Comparison of ENCODE assay signal across 8 cellular contexts in the genomic region with DNA sequence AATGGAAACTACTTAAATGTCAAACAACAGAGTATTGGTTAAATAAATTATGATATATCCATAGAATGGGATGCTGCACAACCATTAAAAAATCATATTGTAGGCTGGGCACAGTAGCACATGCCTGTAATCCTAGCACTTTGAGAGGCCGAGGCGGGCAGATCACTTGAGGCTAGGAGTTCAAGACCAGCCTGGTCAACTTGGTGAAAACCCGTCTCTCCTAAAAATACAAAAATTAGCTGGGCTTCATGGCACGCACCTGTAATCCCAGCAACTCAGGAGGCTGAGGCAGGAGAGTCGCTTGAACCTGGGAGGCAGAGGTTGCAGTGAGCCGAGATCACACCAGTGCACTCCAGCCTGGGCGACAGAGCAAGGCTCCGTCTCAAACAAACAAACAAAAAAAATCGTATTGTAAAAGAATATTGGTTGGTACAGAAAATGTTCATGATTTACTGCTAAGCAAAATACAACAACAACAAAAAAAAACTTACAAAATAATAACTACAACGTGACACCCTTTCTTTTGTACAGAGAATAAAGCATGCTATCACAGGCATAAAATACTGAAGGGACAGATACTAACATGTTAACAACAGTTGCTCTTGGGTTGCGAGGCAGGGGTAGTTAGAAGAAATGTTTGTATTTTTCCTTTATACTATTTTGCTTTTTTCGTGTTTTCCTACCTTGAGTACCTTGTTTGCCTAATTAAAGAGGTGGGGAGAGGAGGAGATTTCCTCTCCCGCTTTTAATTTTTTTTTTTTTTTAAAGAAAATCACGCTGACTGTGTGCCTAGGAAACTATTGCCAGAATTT. TPM values are rescaled to one million over a fixed set of nuclear protein-coding genes. Genes with fewer than 3 reads are reported as not detected.
A peak's percentile ranks its signal among the peaks of the same experiment; 100 is the strongest.
DNase-seq lines count a peak whose midpoint lies in the region; ATAC-seq and TF ChIP-seq lines count a peak whose summit lies in the region.

No MANE protein-coding gene starts in this region.

- H3K4me1 ChIP-seq in DND-41 (ENCODE audit: insufficient read depth, low read length): peaks cover 13% of the 10 kb centered on the region
- H3K4me1 ChIP-seq in SJSA1 (replicated peaks): peaks cover 14% of the 10 kb centered on the region
- peaks cover 9% of the 10 kb centered on the region for H3K4me1 ChIP-seq in fibroblast of lung (ENCODE audit: control insufficient read depth, extremely low read depth, insufficient read depth, low read length)
- H3K4me1 ChIP-seq in psoas muscle: peaks cover 14% of the 10 kb centered on the region
- peaks cover 0 to 5% of the 10 kb centered on the region in 2 donors for H3K4me1 ChIP-seq in adrenal gland (replicated peaks in 1 of 2)

- TF ChIP-seq POLR2A in adrenal gland (IDR thresholded peaks at IDR 0.05): no peak

- H3K27ac ChIP-seq in DND-41 (ENCODE audit: low read length): no peak overlapping the region
- H3K27ac ChIP-seq in SJSA1: no peak overlapping the region
- no peak overlapping the region for H3K27ac ChIP-seq in fibroblast of lung (ENCODE audit: insufficient read depth, low read length)
- H3K27ac ChIP-seq in psoas muscle: peak overlapping the region; percentile 93
- peak overlapping the region in 2 of 5 donors; percentile 81 to 83 for H3K27ac ChIP-seq in adrenal gland

- no peak for DNase-seq in DND-41
- DNase-seq in SJSA1 (ENCODE audit: low read depth in 1 of 2, low spot score in 2 of 2): no peak
- DNase-seq in fibroblast of lung (ENCODE audit: low read depth in 2 of 2): no peak
- no peak for DNase-seq in psoas muscle
- DNase-seq in adrenal gland: no peak
- no peak for DNase-seq in middle frontal gyrus (ENCODE audit: extremely low spot score, low spot score)
- no peak for DNase-seq in NOMO-1 treated with dmso at 0.1 percent for 144 hours (lab: John Stamatoyannopoulos, UW; ENCODE audit: unreplicated experiment)
- DNase-seq in NCI-H2227 treated with DMSO at 0.1 percent for 48 hours (lab: John Stamatoyannopoulos, UW): no peak

- H3K79me2 ChIP-seq in DND-41 (ENCODE audit: insufficient read depth, low read length): no peaks in the 10 kb centered on the region
- H3K79me2 ChIP-seq in fibroblast of lung (ENCODE audit: control insufficient read depth, insufficient read depth, low read length): no peaks in the 10 kb centered on the region

- no peaks in the 10 kb centered on the region for H3K9me3 ChIP-seq in DND-41 (ENCODE audit: insufficient read depth, low read length, severe bottlenecking)
- H3K9me3 ChIP-seq in SJSA1 (replicated peaks): no peaks in the 10 kb centered on the region
- H3K9me3 ChIP-seq in fibroblast of lung (ENCODE audit: control insufficient read depth, insufficient read depth, low read depth, low read length): no peaks in the 10 kb centered on the region
- H3K9me3 ChIP-seq in psoas muscle: no peaks in the 10 kb centered on the region
- no peaks in the 10 kb centered on the region for H3K9me3 ChIP-seq in adrenal gland (replicated peaks in 1 of 3)

- intact Hi-C loops in psoas muscle (cut with DNase I): loop anchor here in 1 of 2 donors (5.0 kb wide), 1 partner anchor 42 kb away; no protein-coding TSS in a partner anchor
- intact Hi-C loops in adrenal gland (cut with DNase I): no loop called here

- H3K27me3 ChIP-seq in DND-41 (ENCODE audit: insufficient read depth, low read length, poor library complexity) (no peaks in the 10 kb centered on the region), SJSA1 (replicated peaks) (no peaks in the 10 kb centered on the region), fibroblast of lung (ENCODE audit: control insufficient read depth, insufficient read depth, low read length) (no peaks in the 10 kb centered on the region), psoas muscle (ENCODE audit: insufficient read depth in 3 of 3, low read length in 2 of 3) (no peaks in the 10 kb centered on the region), adrenal gland (no peaks in the 10 kb centered on the region)

- H2AFZ ChIP-seq in DND-41 (ENCODE audit: low read depth, low read length) (peak overlapping the region; percentile 69), fibroblast of lung (ENCODE audit: low read length) (no peak overlapping the region)

- H3K9ac ChIP-seq in DND-41 (ENCODE audit: low read depth, low read length) (peak overlapping the region; percentile 48), fibroblast of lung (ENCODE audit: insufficient read depth, low read length) (no peak overlapping the region)

- H3K4me3 ChIP-seq in DND-41 (ENCODE audit: low read depth in 1 of 2, low read length in 2 of 2) (peak overlapping the region in 1 of 2 experiments; percentile 51; a peak in 1 of 4 replicates), SJSA1 (peak overlapping the region; percentile 42), fibroblast of lung (replicated peaks in 1 of 4; ENCODE audit: control extremely low read depth in 1 of 4, insufficient read depth in 1 of 4, low read depth in 3 of 4, low read length in 4 of 4) (peak overlapping the region in 2 of 4 experiments; percentile 44 to 58), psoas muscle (peak overlapping the region; percentile 76), adrenal gland (peak overlapping the region in 2 of 4 donors; percentile 39 to 58)

- WGBS in psoas muscle, 3 donors: 79 to 85% (median 83%) methylated on average over 14 of the region's 14 CpGs
- 66 to 69% (median 67%) methylated on average over 14 of the region's 14 CpGs for WGBS in adrenal gland, 4 donors

- ATAC-seq in DND-41 (ENCODE audit: insufficient read depth, low read depth) (no peak), psoas muscle (no peak)

- H4K20me1 ChIP-seq in DND-41 (ENCODE audit: insufficient read depth, low read length) (no peaks in the 10 kb centered on the region), fibroblast of lung (ENCODE audit: control insufficient read depth, extremely low read depth, insufficient read depth, low read length) (no peaks in the 10 kb centered on the region)

- TF ChIP-seq CTCF in DND-41 (IDR thresholded peaks at IDR 0.05; ENCODE audit: borderline replicate concordance, extremely low read depth, low read length, poor library complexity, severe bottlenecking) (no peak), fibroblast of lung (conservative IDR thresholded peaks at IDR 0.05 in 1 of 2, IDR thresholded peaks at IDR 0.05 in 1 of 2; ENCODE audit: low read depth in 1 of 2, low read length in 2 of 2) (no peak), psoas muscle (IDR thresholded peaks at IDR 0.05) (no peak), adrenal gland (IDR thresholded peaks at IDR 0.05) (no peak)

- H3K36me3 ChIP-seq in DND-41 (ENCODE audit: insufficient read depth, low read length) (no peaks in the 10 kb centered on the region), SJSA1 (no peaks in the 10 kb centered on the region), fibroblast of lung (ENCODE audit: control insufficient read depth, insufficient read depth, low read length) (no peaks in the 10 kb centered on the region), psoas muscle (ENCODE audit: insufficient read depth in 1 of 2, low read depth in 1 of 2) (no peaks in the 10 kb centered on the region), adrenal gland (replicated peaks in 1 of 2) (no peaks in the 10 kb centered on the region)

- H3K4me2 ChIP-seq in DND-41 (ENCODE audit: insufficient read depth, low read length) (peak overlapping the region; percentile 67), fibroblast of lung (ENCODE audit: extremely low read depth, insufficient read depth, low read length) (peak overlapping the region; percentile 89)

RNA-seq across cellular contexts. Expression of gene RRAS2, which starts 21.3 kb away (rescaled TPM):
- total RNA-seq in SJSA1 (2014; rRNA removed; shearing (Covaris generic)): 159 and 200 TPM in 2 replicates
- total RNA-seq in fibroblast of lung (101 and 160 TPM in 2 replicates), psoas muscle (10 to 100 TPM; 44.3 to 89.8 (median 63.9) TPM), adrenal gland (10 to 100 TPM; 19.8 to 59.3 (median 28.6) TPM)
- polyA plus RNA-seq in fibroblast of lung (110 and 178 TPM in 2 replicates), psoas muscle (10 to 100 TPM; 45.0 to 54.0 (median 46.1) TPM), adrenal gland (10 to 100 TPM in 2 of 3 donors, 1 to 10 TPM in 1; 9.2 to 28.3 (median 10.7) TPM)
- 111 and 172 TPM in 2 replicates for polyA plus RNA-seq in fibroblast of lung (2012)
- 2.6 and 6.5 TPM in 2 replicates for polyA minus RNA-seq in fibroblast of lung (ENCODE audit: low replicate concordance)
